Comparison of ENCODE assay signal across 1 cellular context in genomic region chr1:243500506-243500905, GRCh38.
TF ChIP-seq lines count a peak whose summit lies in the region.

No MANE protein-coding gene starts in this region.

TF ChIP-seq in WTC11, 78 proteins besides CTCF, POLR2A, EP300 and RAD21 (continued from another document):
- no peak for TF ChIP-seq ZNF281 (CRISPR knock-in tag; IDR thresholded peaks at IDR 0.05)
- TF ChIP-seq, protein P1, sequence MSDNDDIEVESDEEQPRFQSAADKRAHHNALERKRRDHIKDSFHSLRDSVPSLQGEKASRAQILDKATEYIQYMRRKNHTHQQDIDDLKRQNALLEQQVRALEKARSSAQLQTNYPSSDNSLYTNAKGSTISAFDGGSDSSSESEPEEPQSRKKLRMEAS (CRISPR knock-in tag; IDR thresholded peaks at IDR 0.05), result no peak
- no peak for TF ChIP-seq CREB1 (CRISPR knock-in tag; IDR thresholded peaks at IDR 0.05)
- TF ChIP-seq NR2C2 (CRISPR knock-in tag; IDR thresholded peaks at IDR 0.05), result no peak
- no peak for TF ChIP-seq OVOL2 (CRISPR knock-in tag; IDR thresholded peaks at IDR 0.05; ENCODE audit: borderline replicate concordance)
- no peak for TF ChIP-seq NFYB (CRISPR knock-in tag; conservative IDR thresholded peaks at IDR 0.05; ENCODE audit: low read depth)
- TF ChIP-seq, protein P2, sequence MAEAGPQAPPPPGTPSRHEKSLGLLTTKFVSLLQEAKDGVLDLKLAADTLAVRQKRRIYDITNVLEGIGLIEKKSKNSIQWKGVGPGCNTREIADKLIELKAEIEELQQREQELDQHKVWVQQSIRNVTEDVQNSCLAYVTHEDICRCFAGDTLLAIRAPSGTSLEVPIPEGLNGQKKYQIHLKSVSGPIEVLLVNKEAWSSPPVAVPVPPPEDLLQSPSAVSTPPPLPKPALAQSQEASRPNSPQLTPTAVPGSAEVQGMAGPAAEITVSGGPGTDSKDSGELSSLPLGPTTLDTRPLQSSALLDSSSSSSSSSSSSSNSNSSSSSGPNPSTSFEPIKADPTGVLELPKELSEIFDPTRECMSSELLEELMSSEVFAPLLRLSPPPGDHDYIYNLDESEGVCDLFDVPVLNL (CRISPR knock-in tag; IDR thresholded peaks at IDR 0.05; ENCODE audit: borderline replicate concordance, low read depth), result no peak
- TF ChIP-seq SP1 (CRISPR knock-in tag; conservative IDR thresholded peaks at IDR 0.05), result no peak
- TF ChIP-seq, protein P3, sequence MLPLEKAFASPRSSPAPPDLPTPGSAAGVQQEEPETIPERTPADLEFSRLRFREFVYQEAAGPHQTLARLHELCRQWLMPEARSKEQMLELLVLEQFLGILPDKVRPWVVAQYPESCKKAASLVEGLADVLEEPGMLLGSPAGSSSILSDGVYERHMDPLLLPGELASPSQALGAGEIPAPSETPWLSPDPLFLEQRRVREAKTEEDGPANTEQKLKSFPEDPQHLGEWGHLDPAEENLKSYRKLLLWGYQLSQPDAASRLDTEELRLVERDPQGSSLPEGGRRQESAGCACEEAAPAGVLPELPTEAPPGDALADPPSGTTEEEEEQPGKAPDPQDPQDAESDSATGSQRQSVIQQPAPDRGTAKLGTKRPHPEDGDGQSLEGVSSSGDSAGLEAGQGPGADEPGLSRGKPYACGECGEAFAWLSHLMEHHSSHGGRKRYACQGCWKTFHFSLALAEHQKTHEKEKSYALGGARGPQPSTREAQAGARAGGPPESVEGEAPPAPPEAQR (CRISPR knock-in tag; IDR thresholded peaks at IDR 0.05), result no peak
- TF ChIP-seq GTF2I (CRISPR knock-in tag; conservative IDR thresholded peaks at IDR 0.05), result no peak
- TF ChIP-seq, protein P4, sequence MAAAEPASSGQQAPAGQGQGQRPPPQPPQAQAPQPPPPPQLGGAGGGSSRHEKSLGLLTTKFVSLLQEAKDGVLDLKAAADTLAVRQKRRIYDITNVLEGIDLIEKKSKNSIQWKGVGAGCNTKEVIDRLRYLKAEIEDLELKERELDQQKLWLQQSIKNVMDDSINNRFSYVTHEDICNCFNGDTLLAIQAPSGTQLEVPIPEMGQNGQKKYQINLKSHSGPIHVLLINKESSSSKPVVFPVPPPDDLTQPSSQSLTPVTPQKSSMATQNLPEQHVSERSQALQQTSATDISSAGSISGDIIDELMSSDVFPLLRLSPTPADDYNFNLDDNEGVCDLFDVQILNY (CRISPR knock-in tag; IDR thresholded peaks at IDR 0.05), result no peak
- TF ChIP-seq ERG (CRISPR knock-in tag; IDR thresholded peaks at IDR 0.05), result no peak
- TF ChIP-seq PREB (CRISPR knock-in tag; IDR thresholded peaks at IDR 0.05; ENCODE audit: borderline replicate concordance), result no peak
